In the genomic region with DNA sequence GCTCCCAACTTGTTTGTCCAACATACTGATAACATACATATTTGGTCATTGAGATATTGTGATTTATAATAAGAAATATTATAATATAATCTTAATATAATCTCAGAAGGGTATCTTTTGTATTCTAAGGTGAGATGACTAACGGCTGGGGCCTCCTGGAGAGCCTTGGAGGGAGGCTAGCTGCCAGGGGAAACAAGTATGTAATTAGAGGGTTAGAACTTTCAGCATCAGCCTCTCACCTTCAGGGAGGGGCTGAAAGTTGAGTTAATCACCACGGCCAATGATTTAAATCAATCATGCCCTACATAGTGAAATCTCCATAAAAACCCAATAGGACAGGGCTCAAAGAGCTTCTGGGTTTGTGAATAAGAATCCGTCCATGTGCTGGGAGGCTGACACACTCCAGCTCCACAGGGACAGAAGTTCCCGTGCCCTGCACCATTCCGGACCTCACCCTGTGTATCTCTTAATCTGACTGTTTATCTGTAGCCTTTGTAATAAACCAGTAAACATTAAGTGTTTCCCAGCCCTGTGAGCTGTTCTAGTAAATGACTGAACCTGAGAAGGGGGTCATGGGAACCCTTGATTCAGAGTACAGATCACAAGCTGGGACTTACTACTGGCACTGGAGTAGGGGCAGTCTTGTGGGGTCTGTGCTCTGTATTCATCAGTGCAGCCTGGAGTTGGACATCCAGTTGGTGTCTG, we compare ENCODE assay signal across 1 cellular context.
TF ChIP-seq lines count a peak whose summit lies in the region.

No MANE protein-coding gene starts in this region.

TF ChIP-seq in SK-N-SH, 30 proteins besides CTCF, POLR2A, EP300 and RAD21:
- no peak for TF ChIP-seq TCF12 (IDR thresholded peaks at IDR 0.05)
- no peak for TF ChIP-seq NFIC (IDR thresholded peaks at IDR 0.05; ENCODE audit: borderline replicate concordance)
- TF ChIP-seq YY1 (IDR thresholded peaks at IDR 0.05; ENCODE audit: low read depth) = no peak
- TF ChIP-seq FOXM1 (IDR thresholded peaks at IDR 0.05; ENCODE audit: low read depth) = no peak
- no peak for TF ChIP-seq GABPA (IDR thresholded peaks at IDR 0.05; ENCODE audit: low read depth)
- TF ChIP-seq, protein P1, sequence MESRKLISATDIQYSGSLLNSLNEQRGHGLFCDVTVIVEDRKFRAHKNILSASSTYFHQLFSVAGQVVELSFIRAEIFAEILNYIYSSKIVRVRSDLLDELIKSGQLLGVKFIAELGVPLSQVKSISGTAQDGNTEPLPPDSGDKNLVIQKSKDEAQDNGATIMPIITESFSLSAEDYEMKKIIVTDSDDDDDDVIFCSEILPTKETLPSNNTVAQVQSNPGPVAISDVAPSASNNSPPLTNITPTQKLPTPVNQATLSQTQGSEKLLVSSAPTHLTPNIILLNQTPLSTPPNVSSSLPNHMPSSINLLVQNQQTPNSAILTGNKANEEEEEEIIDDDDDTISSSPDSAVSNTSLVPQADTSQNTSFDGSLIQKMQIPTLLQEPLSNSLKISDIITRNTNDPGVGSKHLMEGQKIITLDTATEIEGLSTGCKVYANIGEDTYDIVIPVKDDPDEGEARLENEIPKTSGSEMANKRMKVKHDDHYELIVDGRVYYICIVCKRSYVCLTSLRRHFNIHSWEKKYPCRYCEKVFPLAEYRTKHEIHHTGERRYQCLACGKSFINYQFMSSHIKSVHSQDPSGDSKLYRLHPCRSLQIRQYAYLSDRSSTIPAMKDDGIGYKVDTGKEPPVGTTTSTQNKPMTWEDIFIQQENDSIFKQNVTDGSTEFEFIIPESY (IDR thresholded peaks at IDR 0.05; ENCODE audit: borderline replicate concordance, low read depth) = no peak
- no peak for TF ChIP-seq CHD2 (IDR thresholded peaks at IDR 0.05; ENCODE audit: low read length, partially characterized antibody)
